ENCODE assay signal across 8 cellular contexts in genomic region chr2:225008935-225009334, GRCh38. TPM values are rescaled to one million over a fixed set of nuclear protein-coding genes. Genes with fewer than 3 reads are reported as not detected.
DNase-seq lines count a peak whose midpoint lies in the region; ATAC-seq and TF ChIP-seq lines count a peak whose summit lies in the region.

No MANE protein-coding gene starts in this region.

- H3K4me1 Mint-ChIP-seq in activated naive CD8-positive, alpha-beta T cell treated with anti-CD3 and anti-CD28 coated beads, Interleukin-2, amount 50 U/mL, for 24 hours, result peaks cover 96% of the 10 kb centered on the region
- peaks cover 82 to 86% of the 10 kb centered on the region in 2 donors for H3K4me1 Mint-ChIP-seq in natural killer cell

- H3K36me3 Mint-ChIP-seq in activated naive CD8-positive, alpha-beta T cell treated with anti-CD3 and anti-CD28 coated beads, Interleukin-2, amount 50 U/mL, for 24 hours (ENCODE audit: low read depth), result peaks cover 7% of the 10 kb centered on the region
- H3K36me3 Mint-ChIP-seq in natural killer cell, result no peaks in the 10 kb centered on the region

- TF ChIP-seq CTCF in natural killer cell (IDR thresholded peaks at IDR 0.05), result peak; percentile 64

- peak overlapping the region; percentile 61 for H3K27ac Mint-ChIP-seq in activated naive CD8-positive, alpha-beta T cell treated with anti-CD3 and anti-CD28 coated beads, Interleukin-2, amount 50 U/mL, for 24 hours
- peak overlapping the region; percentile 83 to 90 for H3K27ac Mint-ChIP-seq in natural killer cell

- peaks cover 3% of the 10 kb centered on the region for H3K9me3 Mint-ChIP-seq in activated naive CD8-positive, alpha-beta T cell treated with anti-CD3 and anti-CD28 coated beads, Interleukin-2, amount 50 U/mL, for 24 hours
- H3K9me3 Mint-ChIP-seq in natural killer cell, result no peaks in the 10 kb centered on the region

- ATAC-seq in HG02943 (IDR thresholded peaks at IDR 0.05; ENCODE audit: low read depth, unreplicated experiment) (peak; percentile 29), natural killer cell (peak in 2 of 3 donors; percentile 33 to 61)
- no peak for ATAC-seq in activated naive CD8-positive, alpha-beta T cell treated with anti-CD3 and anti-CD28 coated beads, Interleukin-2, amount 50 U/mL, for 24 hours

- DNase-seq in NCI-H2081 (lab: John Stamatoyannopoulos, UW) (peak; percentile 6 to 41), NCI-H2081 treated with DMSO at 0.1 percent for 48 hours (lab: John Stamatoyannopoulos, UW) (no peak), natural killer cell (no peak), ecto neural progenitor cell (ENCODE audit: low spot score) (no peak), occipital lobe (lab: John Stamatoyannopoulos, UW) (no peak)
- DNase-seq in activated naive CD8-positive, alpha-beta T cell treated with anti-CD3 and anti-CD28 coated beads, Interleukin-2, amount 50 U/mL, for 24 hours, result peak; percentile 43
- DNase-seq in effector CD8-positive, alpha-beta T cell (lab: John Stamatoyannopoulos, UW), result no peak

- intact Hi-C loops in natural killer cell (cut with micrococcal nuclease), result loop anchor here (5.0 kb wide), 1 partner anchor 33 kb away; the partner anchor contains the start of gene DOCK10

- H3K4me3 Mint-ChIP-seq in activated naive CD8-positive, alpha-beta T cell treated with anti-CD3 and anti-CD28 coated beads, Interleukin-2, amount 50 U/mL, for 24 hours, result no peak overlapping the region
- H3K4me3 Mint-ChIP-seq in natural killer cell, result no peak overlapping the region

- H3K27me3 Mint-ChIP-seq in activated naive CD8-positive, alpha-beta T cell treated with anti-CD3 and anti-CD28 coated beads, Interleukin-2, amount 50 U/mL, for 24 hours, result no peaks in the 10 kb centered on the region
- H3K27me3 Mint-ChIP-seq in natural killer cell (ENCODE audit: low read depth in 2 of 2), result no peaks in the 10 kb centered on the region

RNA-seq across cellular contexts. Expression of gene DOCK10, which starts 33.3 kb away (rescaled TPM):
- total RNA-seq in natural killer cell (100 to 1,000 TPM; 181 to 213 (median 182) TPM), occipital lobe (8.3 TPM)

Comparison
In these comparisons a context has a peak if more than half of its experiments do, and no peak if none do; other contexts are left out.
1. DNase-seq: peak in NCI-H2081 (2 of 2) and activated naive CD8-positive, alpha-beta T cell treated with anti-CD3 and anti-CD28 coated beads, Interleukin-2, amount 50 U/mL, for 24 hours (single experiment); none in NCI-H2081 treated with DMSO at 0.1 percent for 48 hours (single experiment), natural killer cell (single experiment), ecto neural progenitor cell (single experiment), occipital lobe (single experiment) and effector CD8-positive, alpha-beta T cell (single experiment).
2. RNA of gene DOCK10, which starts 33.3 kb away (total RNA-seq): 181 to 213 TPM in natural killer cell; 8.3 TPM in occipital lobe (single experiment); every median in the first group is over 10 times any median in the second.